23 cellular contexts compared by ENCODE assay signal in genomic region chr2:11667866-11668637, GRCh38. TPM values are rescaled to one million over a fixed set of nuclear protein-coding genes. Genes with fewer than 3 reads are reported as not detected.
DNase-seq lines count a peak whose midpoint lies in the region; ATAC-seq, FAIRE-seq and TF ChIP-seq lines count a peak whose summit lies in the region.
"Had no signal": no experiment of that assay in that cellular context is flagged by ENCODE, and none has a peak within 500 bp of the region (broad histone marks: within the 10 kb centered on the region; RNA-seq: fewer than 3 reads in every experiment).

No MANE protein-coding gene starts in this region.

- H3F3A ChIP-seq in PC-3 (ENCODE audit: low read length, unreplicated experiment) = no peaks in the 10 kb centered on the region

- peaks cover 50% of the 10 kb centered on the region for H3K27me3 Mint-ChIP-seq in endodermal cell (ENCODE audit: insufficient read depth)
- H3K27me3 Mint-ChIP-seq in nephron progenitor cell (ENCODE audit: low read depth, poor library complexity) = peaks cover 69% of the 10 kb centered on the region

- H3K27me3 ChIP-seq in HepG2 (ENCODE audit: control insufficient read depth in 1 of 2, insufficient read depth in 2 of 2, low read length in 2 of 2) (peaks cover 9 to 52% of the 10 kb centered on the region in 2 experiments; a peak in 4 of 5 replicates), right lobe of liver (no peaks in the 10 kb centered on the region), endodermal cell (ENCODE audit: control insufficient read depth, insufficient read depth, low read length, poor library complexity, severe bottlenecking) (peaks cover 46% of the 10 kb centered on the region), sigmoid colon (peaks cover 0 to 19% (median 0%) of the 10 kb centered on the region in 3 donors), PC-3 (ENCODE audit: low read length) (no peaks in the 10 kb centered on the region)
- H3K27me3 ChIP-seq: BE2C had no signal

- H3K4me3 Mint-ChIP-seq in endodermal cell (no peak overlapping the region), nephron progenitor cell (no peak overlapping the region)
- H3K4me3 Mint-ChIP-seq: CD4-positive, CD25-positive, alpha-beta regulatory T cell had no signal

- no peak for FAIRE-seq in HepG2 (lab: Jason Lieb, UNC)
- FAIRE-seq: D721Med, G401.6, GM12892, GM18507 had no signal

- H3K4me1 ChIP-seq in HepG2 (ENCODE audit: insufficient read depth, low read length) (peaks cover 9% of the 10 kb centered on the region; the same call in 1 of the 2 replicates), right lobe of liver (peaks cover 0 to 7% (median 0%) of the 10 kb centered on the region in 4 donors), endodermal cell (ENCODE audit: control insufficient read depth, insufficient read depth, low read length) (no peaks in the 10 kb centered on the region), sigmoid colon (peaks cover 0 to 12% (median 9%) of the 10 kb centered on the region in 4 donors), PC-3 (ENCODE audit: insufficient read depth, low read length) (peaks cover 39% of the 10 kb centered on the region)
- H3K4me1 ChIP-seq: BE2C, Caco-2, HAP-1 had no signal

- CTCF ChIA-PET in HepG2 (lab: Yijun Ruan, JAX; ENCODE audit: low intra/inter-chr PET ratio, low total read pairs) = no interaction called here
- CTCF ChIA-PET in PC-3 (lab: Charles Lee) = no interaction called here

- in situ Hi-C loops in HepG2 (cut with HindIII; ENCODE audit: extremely low pct_ligation_motif_present, low pct_unique_long_range_greater_than_20kb) = no loop called here

- H3K4me3 ChIP-seq in HepG2 (replicated peaks in 1 of 3; ENCODE audit: insufficient read depth in 1 of 3, low read depth in 2 of 3, low read length in 3 of 3) = no peak overlapping the region
- no peak overlapping the region for H3K4me3 ChIP-seq in right lobe of liver
- H3K4me3 ChIP-seq in endodermal cell (ENCODE audit: low read length) = no peak overlapping the region
- H3K4me3 ChIP-seq in sigmoid colon = no peak overlapping the region
- H3K4me3 ChIP-seq in PC-3 (ENCODE audit: low read length) = no peak overlapping the region
- H3K4me3 ChIP-seq: GM23248, HAP-1 had no signal

- no peak for DNase-seq in HepG2 (ENCODE audit: low spot score)
- no peak for DNase-seq in right lobe of liver
- DNase-seq in endodermal cell = peak; percentile 22
- no peak for DNase-seq in nephron progenitor cell
- peak; percentile 47 for DNase-seq in sigmoid colon
- no peak for DNase-seq in PC-3
- no peak for DNase-seq in activated CD4-positive, CD25-positive, alpha-beta regulatory T cell (lab: John Stamatoyannopoulos, UW)
- DNase-seq in T-helper 9 cell = no peak
- DNase-seq: BE2C; C1 segment of cervical spinal cord; CD4-positive, CD25-positive, alpha-beta regulatory T cell; GM23248; IMR-90 had no signal

- BruUV-seq in HepG2 (replicated peaks; lab: Mats Ljungman, UMichigan) (no TSS peak), PC-3 (replicated peaks; lab: Mats Ljungman, UMichigan) (no TSS peak)

- 13% methylated on average over 13 of the region's 16 CpGs for WGBS in HepG2 (ENCODE audit: low lambda C conversion rate)
- WGBS in right lobe of liver (ENCODE audit: insufficient coverage, low coverage, low lambda C conversion rate, missing lambda C conversion rate) = 62% methylated on average over 12 of the region's 16 CpGs
- WGBS in endodermal cell (ENCODE audit: insufficient coverage in 1 of 2, insufficient read length in 1 of 2), 2 experiments = 90% methylated on average over 15 to 16 of the region's 16 CpGs
- 72 to 76% methylated on average over 16 of the region's 16 CpGs for WGBS in sigmoid colon, 2 donors

- no peaks in the 10 kb centered on the region for H3K9me2 ChIP-seq in PC-3 (replicated peaks; ENCODE audit: low read length)

- no peak overlapping the region for H3K4me2 ChIP-seq in HepG2 (ENCODE audit: low read depth, low read length)
- no peak overlapping the region for H3K4me2 ChIP-seq in PC-3 (ENCODE audit: low read length)

- H3K36me3 ChIP-seq in HepG2 (replicated peaks in 1 of 2; ENCODE audit: control insufficient read depth in 1 of 2, insufficient read depth in 2 of 2, low read length in 2 of 2) (no peaks in the 10 kb centered on the region), right lobe of liver (no peaks in the 10 kb centered on the region), endodermal cell (ENCODE audit: control insufficient read depth, insufficient read depth, low read length) (no peaks in the 10 kb centered on the region), sigmoid colon (no peaks in the 10 kb centered on the region), PC-3 (ENCODE audit: low read depth, low read length) (no peaks in the 10 kb centered on the region)
- H3K36me3 ChIP-seq: BE2C, HAP-1 had no signal

- peaks cover 6% of the 10 kb centered on the region for H3K9me3 Mint-ChIP-seq in endodermal cell
- peaks cover 6% of the 10 kb centered on the region for H3K9me3 Mint-ChIP-seq in nephron progenitor cell

- no peak overlapping the region for H3K27ac Mint-ChIP-seq in endodermal cell
- H3K27ac Mint-ChIP-seq in nephron progenitor cell = peak overlapping the region; percentile 91
- H3K27ac Mint-ChIP-seq: CD4-positive, CD25-positive, alpha-beta regulatory T cell had no signal

- TF ChIP-seq RAD21 in HepG2 (CRISPR knock-in tag; IDR thresholded peaks at IDR 0.05) = no peak

- TF ChIP-seq CTCF in HepG2 (CRISPR knock-in tag; IDR thresholded peaks at IDR 0.05) (no peak), right lobe of liver (IDR thresholded peaks at IDR 0.05) (no peak), endodermal cell (conservative IDR thresholded peaks at IDR 0.05) (no peak), nephron progenitor cell (IDR thresholded peaks at IDR 0.05) (no peak), sigmoid colon (IDR thresholded peaks at IDR 0.05) (no peak), PC-3 (conservative IDR thresholded peaks at IDR 0.05; ENCODE audit: low read depth, low read length) (no peak)

- H4K20me1 ChIP-seq in HepG2 (ENCODE audit: insufficient read depth, low read length) (no peaks in the 10 kb centered on the region), PC-3 (ENCODE audit: low read length) (no peaks in the 10 kb centered on the region)

- H3K27ac ChIP-seq in HepG2 (ENCODE audit: extremely low read length, insufficient read depth, low read length) = no peak overlapping the region
- no peak overlapping the region for H3K27ac ChIP-seq in right lobe of liver
- no peak overlapping the region for H3K27ac ChIP-seq in endodermal cell (ENCODE audit: low read depth, low read length)
- H3K27ac ChIP-seq in sigmoid colon = no peak overlapping the region
- H3K27ac ChIP-seq in PC-3 (ENCODE audit: low read length) = no peak overlapping the region
- H3K27ac ChIP-seq: GM23248, HL-60 had no signal

- H3K4me1 Mint-ChIP-seq in endodermal cell = no peaks in the 10 kb centered on the region
- H3K4me1 Mint-ChIP-seq in nephron progenitor cell = peaks cover 5% of the 10 kb centered on the region

- POLR2A ChIA-PET in HepG2 (lab: Yijun Ruan, JAX) (no interaction called here), PC-3 (lab: Charles Lee; ENCODE audit: unreplicated experiment) (no interaction called here)

- H3K36me3 Mint-ChIP-seq in endodermal cell (ENCODE audit: low read depth) (no peaks in the 10 kb centered on the region), nephron progenitor cell (ENCODE audit: low read depth) (no peaks in the 10 kb centered on the region)
- H3K36me3 Mint-ChIP-seq: CD4-positive, CD25-positive, alpha-beta regulatory T cell had no signal

- TF ChIP-seq EP300 in HepG2 (IDR thresholded peaks at IDR 0.05; ENCODE audit: low read depth in 2 of 2, low read length in 2 of 2) (no peak), HepG2 (CRISPR knock-in tag; IDR thresholded peaks at IDR 0.05; ENCODE audit: borderline replicate concordance) (no peak), sigmoid colon (IDR thresholded peaks at IDR 0.05) (no peak)

- H3K79me2 ChIP-seq in HepG2 (ENCODE audit: insufficient read depth, low read length) (no peaks in the 10 kb centered on the region), PC-3 (ENCODE audit: low read length) (no peaks in the 10 kb centered on the region)

- TF ChIP-seq POLR2A in HepG2 (IDR thresholded peaks at IDR 0.05; ENCODE audit: insufficient read depth in 1 of 2, low read depth in 2 of 2, low read length in 2 of 2) (no peak), right lobe of liver (IDR thresholded peaks at IDR 0.05) (no peak), sigmoid colon (IDR thresholded peaks at IDR 0.05) (no peak)

- H3K9me3 ChIP-seq in HepG2 (ENCODE audit: low read length) (peaks cover 3% of the 10 kb centered on the region), right lobe of liver (no peaks in the 10 kb centered on the region), endodermal cell (ENCODE audit: control insufficient read depth, low read length) (no peaks in the 10 kb centered on the region), sigmoid colon (peaks cover 0 to 2% (median 0%) of the 10 kb centered on the region in 4 donors), PC-3 (ENCODE audit: low read length) (no peaks in the 10 kb centered on the region)
- H3K9me3 ChIP-seq: BE2C, HAP-1 had no signal

- intact Hi-C loops in HepG2 (cut with micrococcal nuclease; ENCODE audit: unreplicated experiment) (no loop called here), right lobe of liver (cut with DNase I) (no loop called here), sigmoid colon (cut with DNase I) (no loop called here), PC-3 (cut with micrococcal nuclease) (no loop called here)

- peak; percentile 10; the same call in 2 of the 3 replicates for ATAC-seq in HepG2
- ATAC-seq in right lobe of liver = no peak
- no peak for ATAC-seq in PC-3

- H3K9ac ChIP-seq in HepG2 (ENCODE audit: insufficient read depth, low read depth, low read length) = no peak overlapping the region
- H3K9ac ChIP-seq in endodermal cell (ENCODE audit: extremely low read depth, low read length, poor library complexity, severe bottlenecking) = no peak overlapping the region
- H3K9ac ChIP-seq in PC-3 (ENCODE audit: low read length) = no peak overlapping the region
- H3K9ac ChIP-seq: GM23248 had no signal

- H2AFZ ChIP-seq in HepG2 (ENCODE audit: low read length) (no peak overlapping the region), PC-3 (ENCODE audit: low read length) (no peak overlapping the region)
- H2AFZ ChIP-seq: GM23248 had no signal

RNA-seq across cellular contexts. Expression of gene NTSR2, which starts 1.9 kb away (rescaled TPM):
- total RNA-seq in HepG2 (2016; rRNA removed; fragmentation: Illumina TruSeq; extraction: Trizol) (not detected in 2 replicates), right lobe of liver (not detected), endodermal cell (not detected), sigmoid colon (not detected), PC-3 (2014; rRNA removed) (not detected in 2 replicates)
- not detected in 2 replicates for total RNA-seq in HepG2 (2016; cell fraction: cytosol; rRNA removed; fragmentation: Illumina TruSeq; extraction: Trizol; ENCODE audit: low read depth)
- not detected in 2 replicates for total RNA-seq in HepG2 (2016; cell fraction: insoluble cytoplasmic fraction; rRNA removed; fragmentation: Illumina TruSeq; extraction: Trizol)
- not detected in 2 replicates for total RNA-seq in HepG2 (2016; cell fraction: membrane; rRNA removed; fragmentation: Illumina TruSeq; extraction: Trizol)
- not detected in 2 replicates for total RNA-seq in HepG2 (2016; cell fraction: nucleus; rRNA removed; fragmentation: Illumina TruSeq; extraction: Trizol)
- polyA plus RNA-seq in HepG2 (2011; rRNA removed) (not detected in 2 replicates), sigmoid colon (under 1 TPM in 2 of 3 donors, not detected in 1; 0.04 to 0.60 TPM)
- polyA plus RNA-seq in HepG2 (2011; cell fraction: cytosol; rRNA removed) = not detected in 2 replicates
- polyA plus RNA-seq in HepG2 (2011; cell fraction: nucleus; rRNA removed) = not detected in 2 replicates
- not detected in 2 replicates for polyA plus RNA-seq in HepG2 (2012)
- not detected in 2 replicates for polyA plus RNA-seq in HepG2 (2016; cell fraction: cytosol; fragmentation: Illumina TruSeq; extraction: Trizol; ENCODE audit: low read depth)
- not detected in 2 replicates for polyA plus RNA-seq in HepG2 (2016; cell fraction: insoluble cytoplasmic fraction; fragmentation: Illumina TruSeq; extraction: Trizol; ENCODE audit: low read depth)
- not detected in 2 replicates for polyA plus RNA-seq in HepG2 (2016; cell fraction: membrane; fragmentation: Illumina TruSeq; extraction: Trizol; ENCODE audit: low read depth)
- not detected in 2 replicates for polyA plus RNA-seq in HepG2 (2016; cell fraction: nucleus; fragmentation: Illumina TruSeq; extraction: Trizol; ENCODE audit: insufficient read depth, low read depth)
- polyA minus RNA-seq in HepG2 (2011; rRNA and poly(A)+ RNA removed; ENCODE audit: low replicate concordance) = not detected in 2 replicates
- not detected in 2 replicates for polyA minus RNA-seq in HepG2 (2011; cell fraction: cytosol; rRNA and poly(A)+ RNA removed)
- polyA minus RNA-seq in HepG2 (2011; cell fraction: nucleus; rRNA and poly(A)+ RNA removed) = not detected in 2 replicates
- polyA plus RNA-seq in endodermal cell (2013, experiment 1 of 2) = not detected
- polyA plus RNA-seq in endodermal cell (2013, experiment 2 of 2) = not detected
- total RNA-seq: A172; Caco-2; CD4-positive, CD25-positive, alpha-beta regulatory T cell; GM23248; H4; HT1080; IMR-90 had no signal
- polyA plus RNA-seq: CD4-positive, CD25-positive, alpha-beta regulatory T cell; GM23248; IMR-90 had no signal

Comparison
In these comparisons a context has a peak if more than half of its experiments do, and no peak if none do; other contexts are left out.
1. DNase-seq: peak in endodermal cell (single experiment) and sigmoid colon (single experiment); none in HepG2 (single experiment), right lobe of liver (0 of 3), nephron progenitor cell (single experiment), PC-3 (single experiment), activated CD4-positive, CD25-positive, alpha-beta regulatory T cell (0 of 4) and T-helper 9 cell (single experiment).